9 cellular contexts compared by ENCODE assay signal in genomic region chr16:17529982-17530760, GRCh38. TPM values are rescaled to one million over a fixed set of nuclear protein-coding genes. Genes with fewer than 3 reads are reported as not detected.
DNase-seq lines count a peak whose midpoint lies in the region; ATAC-seq and TF ChIP-seq lines count a peak whose summit lies in the region.
"Had no signal": no experiment of that assay in that cellular context is flagged by ENCODE, and none has a peak within 500 bp of the region (broad histone marks: within the 10 kb centered on the region; RNA-seq: fewer than 3 reads in every experiment).

No MANE protein-coding gene starts in this region.

- no CpG with 5 or more reads among the region's 6 CpGs for WGBS in H9 (ENCODE audit: extremely low coverage, insufficient read length, low lambda C conversion rate)

- H4K20me1 ChIP-seq in H9 (ENCODE audit: control insufficient read depth, insufficient read depth, insufficient read length), result no peaks in the 10 kb centered on the region
- H4K20me1 ChIP-seq: BLaER1 treated with 17β-estradiol and CSF1 and Interleukin-3, amounts not matched to agents 10 nM and 100 nM had no signal

- no peak overlapping the region for H3T11ph ChIP-seq in H9 (ENCODE audit: low read length)

- H3K27ac ChIP-seq in CD4-positive, alpha-beta memory T cell (ENCODE audit: low read depth, low read length), result peak overlapping the region; percentile 31
- no peak overlapping the region for H3K27ac ChIP-seq in H9 (ENCODE audit: insufficient read length, low read depth, low read length)
- H3K27ac ChIP-seq: BLaER1 treated with 17β-estradiol and CSF1 and Interleukin-3, amounts not matched to agents 10 nM and 100 nM had no signal

- no peak overlapping the region for H3K56ac ChIP-seq in H9 (ENCODE audit: insufficient read length, low read depth, low read length)

- CTCF ChIA-PET in CD4-positive, alpha-beta memory T cell (lab: Charles Lee; ENCODE audit: partially characterized antibody), result interaction anchor here (1.1 to 1.7 kb wide), 2 partner anchors 9 to 49 kb away, joined by 4 to 6 read pairs; no protein-coding TSS in a partner anchor

- H3K27me3 ChIP-seq in CD4-positive, alpha-beta memory T cell (ENCODE audit: insufficient read depth, low read length), result no peaks in the 10 kb centered on the region
- H3K27me3 ChIP-seq in H9 (ENCODE audit: insufficient read depth, low read length), result no peaks in the 10 kb centered on the region
- H3K27me3 ChIP-seq: BLaER1 treated with 17β-estradiol and CSF1 and Interleukin-3, amounts not matched to agents 10 nM and 100 nM had no signal

- H3K36me3 ChIP-seq in CD4-positive, alpha-beta memory T cell (ENCODE audit: insufficient read depth, low read length), result no peaks in the 10 kb centered on the region
- H3K36me3 ChIP-seq: BLaER1 treated with 17β-estradiol and CSF1 and Interleukin-3, amounts not matched to agents 10 nM and 100 nM had no signal

- no peak overlapping the region for H2AFZ ChIP-seq in H9 (ENCODE audit: low read length)

- H2BK5ac ChIP-seq in H9 (ENCODE audit: insufficient read length, low read length), result no peak overlapping the region

- DNase-seq in CD4-positive, alpha-beta memory T cell, result peak in 4 of 5 donors; percentile 53 to 65 (median 61)
- no peak for DNase-seq in H9
- DNase-seq in DMS153 (lab: John Stamatoyannopoulos, UW), result no peak
- DNase-seq in NCI-H774 (lab: John Stamatoyannopoulos, UW), result no peak
- no peak for DNase-seq in NCI-H345 treated with DMSO at 0.1 percent for 48 hours (lab: John Stamatoyannopoulos, UW; ENCODE audit: unreplicated experiment)

- H3K27ac Mint-ChIP-seq in CD4-positive, alpha-beta memory T cell, result peak overlapping the region; percentile 77 to 97 (median 96)
- peak overlapping the region; percentile 79 for H3K27ac Mint-ChIP-seq in activated naive CD8-positive, alpha-beta T cell
- H3K27ac Mint-ChIP-seq in H9, result no peak overlapping the region

- TF ChIP-seq CTCF in H9 (conservative IDR thresholded peaks at IDR 0.05), result no peak

- H3K79me1 ChIP-seq in H9 (ENCODE audit: insufficient read depth, low read depth, low read length, poor library complexity, severe bottlenecking), result no peaks in the 10 kb centered on the region

- H3K4me1 Mint-ChIP-seq in CD4-positive, alpha-beta memory T cell, result peaks cover 12 to 19% (median 16%) of the 10 kb centered on the region in 4 donors
- peaks cover 25% of the 10 kb centered on the region for H3K4me1 Mint-ChIP-seq in activated naive CD8-positive, alpha-beta T cell (ENCODE audit: low read depth)
- no peaks in the 10 kb centered on the region for H3K4me1 Mint-ChIP-seq in H9

- H4K8ac ChIP-seq in H9 (replicated peaks; ENCODE audit: insufficient read length, low read depth, low read length), result no peak overlapping the region

- H3K14ac ChIP-seq in H9 (ENCODE audit: insufficient read depth, low read length), result no peak overlapping the region

- POLR2A ChIA-PET in CD4-positive, alpha-beta memory T cell (lab: Charles Lee; ENCODE audit: partially characterized antibody), result interaction anchor here (0.9 to 1.5 kb wide), 4 partner anchors 49 to 134 kb away, joined by 3 read pairs; no protein-coding TSS in a partner anchor

- H3K4ac ChIP-seq in H9 (ENCODE audit: low read depth, low read length), result no peak overlapping the region

- intact Hi-C loops in CD4-positive, alpha-beta memory T cell (cut with micrococcal nuclease), result no loop called here

- no peak overlapping the region for H3K18ac ChIP-seq in H9 (ENCODE audit: insufficient read length, low read depth, low read length)

- peak; percentile 71 for ATAC-seq in GM21381 (IDR thresholded peaks at IDR 0.05; ENCODE audit: unreplicated experiment)
- ATAC-seq in HG03558 (IDR thresholded peaks at IDR 0.05; ENCODE audit: extremely low read depth, unreplicated experiment), result peak; percentile 70

- no peak overlapping the region for H2BK120ac ChIP-seq in H9 (ENCODE audit: low read depth, low read length, poor library complexity, severe bottlenecking)

- H3K79me2 ChIP-seq in H9 (ENCODE audit: insufficient read depth, low read length), result no peaks in the 10 kb centered on the region

- H3K9me3 ChIP-seq in CD4-positive, alpha-beta memory T cell (ENCODE audit: control insufficient read depth in 1 of 2, low read length in 2 of 2), result no peaks in the 10 kb centered on the region
- no peaks in the 10 kb centered on the region for H3K9me3 ChIP-seq in H9 (ENCODE audit: control insufficient read depth, low read depth, low read length)

- H3K4me1 ChIP-seq in CD4-positive, alpha-beta memory T cell (ENCODE audit: insufficient read depth, low read length), result peaks cover 11% of the 10 kb centered on the region
- H3K4me1 ChIP-seq in H9 (ENCODE audit: insufficient read depth, low read length), result no peaks in the 10 kb centered on the region; the same call in 1 of the 2 replicates

- H3K4me3 Mint-ChIP-seq in CD4-positive, alpha-beta memory T cell, result peak overlapping the region; percentile 85 to 94 (median 90)
- H3K4me3 Mint-ChIP-seq in activated naive CD8-positive, alpha-beta T cell, result peak overlapping the region; percentile 85
- H3K4me3 Mint-ChIP-seq in H9, result no peak overlapping the region

- H3K23me2 ChIP-seq in H9 (ENCODE audit: insufficient read length, low read depth, low read length, poor library complexity, severe bottlenecking), result no peaks in the 10 kb centered on the region

- H4K5ac ChIP-seq in H9 (ENCODE audit: insufficient read length, low read depth, low read length), result no peak overlapping the region

- H3K9me3 Mint-ChIP-seq in CD4-positive, alpha-beta memory T cell, result peaks cover 0 to 5% (median 0%) of the 10 kb centered on the region in 8 donors
- H3K9me3 Mint-ChIP-seq in activated naive CD8-positive, alpha-beta T cell (ENCODE audit: low read depth), result no peaks in the 10 kb centered on the region
- peaks cover 0 to 12% of the 10 kb centered on the region in 2 experiments; a peak in 3 of 5 replicates for H3K9me3 Mint-ChIP-seq in H9

- H4K91ac ChIP-seq in H9 (ENCODE audit: insufficient read length, low read depth, low read length), result no peak overlapping the region

- H2BK20ac ChIP-seq in H9 (ENCODE audit: low read depth, low read length, poor library complexity, severe bottlenecking), result no peak overlapping the region

- H3K27me3 Mint-ChIP-seq in CD4-positive, alpha-beta memory T cell, result no peaks in the 10 kb centered on the region
- no peaks in the 10 kb centered on the region for H3K27me3 Mint-ChIP-seq in activated naive CD8-positive, alpha-beta T cell
- peaks cover 5% of the 10 kb centered on the region for H3K27me3 Mint-ChIP-seq in H9 (ENCODE audit: low read depth)

- peaks cover 0 to 2% of the 10 kb centered on the region in 2 donors for H3K36me3 Mint-ChIP-seq in CD4-positive, alpha-beta memory T cell
- H3K36me3 Mint-ChIP-seq in activated naive CD8-positive, alpha-beta T cell, result peaks cover 2% of the 10 kb centered on the region
- H3K36me3 Mint-ChIP-seq in H9 (ENCODE audit: insufficient read depth in 1 of 3, low read depth in 3 of 3), result no peaks in the 10 kb centered on the region; a peak in 1 of 7 replicates

- H2BK12ac ChIP-seq in H9 (ENCODE audit: insufficient read length, low read depth, low read length), result no peak overlapping the region

- no peak overlapping the region for H3K4me2 ChIP-seq in H9 (ENCODE audit: insufficient read depth, insufficient read length, low read length)
- H3K4me2 ChIP-seq: BLaER1 treated with 17β-estradiol and CSF1 and Interleukin-3, amounts not matched to agents 10 nM and 100 nM had no signal

- no peak overlapping the region for H2BK15ac ChIP-seq in H9 (ENCODE audit: low read depth, low read length)

- H3K9ac ChIP-seq in H9 (ENCODE audit: extremely low read depth, insufficient read length, low read length), result no peak overlapping the region
- H3K9ac ChIP-seq: BLaER1 treated with 17β-estradiol and CSF1 and Interleukin-3, amounts not matched to agents 10 nM and 100 nM had no signal

- H3K23ac ChIP-seq in H9 (ENCODE audit: insufficient read length, low read depth, low read length), result no peak overlapping the region

- no peak overlapping the region for H2AK5ac ChIP-seq in H9 (ENCODE audit: insufficient read length, low read length)

- H3K4me3 ChIP-seq in CD4-positive, alpha-beta memory T cell (ENCODE audit: low read length in 2 of 2), result peak overlapping the region; percentile 58 to 67
- H3K4me3 ChIP-seq: BLaER1 treated with 17β-estradiol and CSF1 and Interleukin-3, amounts not matched to agents 10 nM and 100 nM had no signal

RNA-seq across cellular contexts. Expression of gene XYLT1, which starts 59.4 kb away (rescaled TPM):
- 10 to 100 TPM; 46.3 to 48.5 TPM for total RNA-seq in CD4-positive, alpha-beta memory T cell
- polyA plus RNA-seq in CD4-positive, alpha-beta memory T cell, result 1 to 10 TPM; 1.4 to 2.8 TPM
- 14.2 and 14.5 TPM in 2 replicates for total RNA-seq in H9 (2021)

Comparison
In these comparisons a context has a peak if more than half of its experiments do, and no peak if none do; other contexts are left out.
1. DNase-seq: peak in CD4-positive, alpha-beta memory T cell (4 of 5); none in H9 (single experiment), DMS153 (single experiment), NCI-H774 (single experiment) and NCI-H345 treated with DMSO at 0.1 percent for 48 hours (single experiment).
2. H3K27ac Mint-ChIP-seq: peak in CD4-positive, alpha-beta memory T cell (7 of 7) and activated naive CD8-positive, alpha-beta T cell (single experiment); none in H9 (0 of 3).
3. H3K4me3 Mint-ChIP-seq: peak in CD4-positive, alpha-beta memory T cell (8 of 8) and activated naive CD8-positive, alpha-beta T cell (single experiment); none in H9 (0 of 2).